ENCODE assay signal across 14 cellular contexts in genomic region chr1:185960377-185961151, GRCh38.
DNase-seq lines count a peak whose midpoint lies in the region; ATAC-seq, FAIRE-seq and TF ChIP-seq lines count a peak whose summit lies in the region.
"Had no signal": no experiment of that assay in that cellular context is flagged by ENCODE, and none has a peak within 500 bp of the region (broad histone marks: within the 10 kb centered on the region; RNA-seq: fewer than 3 reads in every experiment).

No MANE protein-coding gene starts in this region.

- H3K4me1 ChIP-seq in H1 (replicated peaks in 1 of 4; ENCODE audit: control insufficient read depth in 3 of 4, insufficient read depth in 4 of 4, low read length in 3 of 4) (peaks cover 0 to 3% (median 0%) of the 10 kb centered on the region in 4 experiments; a peak in 1 of 7 replicates), suprapubic skin (peaks cover 13% of the 10 kb centered on the region)

- H3K27ac ChIP-seq in H1 (ENCODE audit: low read depth, low read length), result no peak overlapping the region
- H3K27ac ChIP-seq in suprapubic skin, result peak overlapping the region; percentile 11

- H2AK5ac ChIP-seq in H1 (ENCODE audit: low read depth, low read length), result no peak overlapping the region

- no peaks in the 10 kb centered on the region for H3K79me2 ChIP-seq in H1 (ENCODE audit: control insufficient read depth in 1 of 2, insufficient read depth in 2 of 2, low read length in 2 of 2)

- no peak overlapping the region for H2BK120ac ChIP-seq in H1 (replicated peaks; ENCODE audit: low read depth, low read length)

- H2BK5ac ChIP-seq in H1 (ENCODE audit: low read depth, low read length), result no peak overlapping the region

- ATAC-seq in GM18502 (IDR thresholded peaks at IDR 0.05; ENCODE audit: poor library complexity, unreplicated experiment) (no peak), GM18520 (IDR thresholded peaks at IDR 0.05; ENCODE audit: unreplicated experiment) (no peak)
- ATAC-seq: T-helper 17 cell had no signal

- H3K4ac ChIP-seq in H1 (replicated peaks; ENCODE audit: insufficient read length, low read depth, low read length), result no peak overlapping the region

- TF ChIP-seq RAD21 in H1 (IDR thresholded peaks at IDR 0.05 in 1 of 2, conservative IDR thresholded peaks at IDR 0.05 in 1 of 2; ENCODE audit: low read depth in 2 of 2, low read length in 2 of 2), result no peak

- no peaks in the 10 kb centered on the region for H3K79me1 ChIP-seq in H1 (ENCODE audit: low read depth, low read length)

- CTCF ChIA-PET in H1 (lab: Charles Lee; ENCODE audit: partially characterized antibody), result interaction anchor here (0.6 kb wide), 1 partner anchor 139 kb away, joined by 6 read pairs; no protein-coding TSS in a partner anchor

- no peak overlapping the region for H3K56ac ChIP-seq in H1 (replicated peaks; ENCODE audit: insufficient read length, low read depth, low read length)

- H3K9me3 ChIP-seq in H1 (ENCODE audit: insufficient read depth in 2 of 2, low read depth in 1 of 2, low read length in 1 of 2) (no peaks in the 10 kb centered on the region), suprapubic skin (no peaks in the 10 kb centered on the region)

- no peak overlapping the region for H3K4me2 ChIP-seq in H1 (ENCODE audit: insufficient read depth in 1 of 2, low read depth in 2 of 2, low read length in 2 of 2)

- POLR2A ChIA-PET in H1 (lab: Charles Lee; ENCODE audit: partially characterized antibody), result no interaction called here

- H3K18ac ChIP-seq in H1 (ENCODE audit: extremely low read depth, low read length), result no peak overlapping the region

- TF ChIP-seq CTCF in H1 (IDR thresholded peaks at IDR 0.05; ENCODE audit: control extremely low read depth in 1 of 3, insufficient read depth in 1 of 3, low read depth in 1 of 3, low read length in 3 of 3) (no peak), suprapubic skin (IDR thresholded peaks at IDR 0.05) (no peak)

- H4K5ac ChIP-seq in H1 (ENCODE audit: insufficient read length, low read depth, low read length), result no peak overlapping the region

- no peak overlapping the region for H2AFZ ChIP-seq in H1 (ENCODE audit: low read length)

- H3K4me3 ChIP-seq in H1 (ENCODE audit: extremely low read depth in 1 of 4, insufficient read depth in 2 of 4, low read depth in 3 of 4, low read length in 4 of 4), result no peak overlapping the region
- H3K4me3 ChIP-seq in suprapubic skin, result no peak overlapping the region

- H2BK20ac ChIP-seq in H1 (ENCODE audit: low read length), result no peak overlapping the region; the same call in 1 of the 2 replicates

- no peak overlapping the region for H3K9ac ChIP-seq in H1 (replicated peaks in 1 of 4; ENCODE audit: extremely low read depth in 1 of 4, low read depth in 3 of 4, low read length in 3 of 4)

- H3K23ac ChIP-seq in H1 (ENCODE audit: insufficient read length), result no peak overlapping the region

- H4K20me1 ChIP-seq in H1 (replicated peaks in 1 of 2; ENCODE audit: control insufficient read depth in 1 of 2, insufficient read depth in 2 of 2, low read length in 2 of 2), result no peaks in the 10 kb centered on the region

- no peak overlapping the region for H2BK15ac ChIP-seq in H1 (ENCODE audit: low read length)

- TF ChIP-seq POLR2A in H1 (IDR thresholded peaks at IDR 0.05; ENCODE audit: control extremely low read depth in 1 of 2, low read depth in 2 of 2, low read length in 2 of 2), result no peak
- no peak for TF ChIP-seq POLR2A in suprapubic skin (IDR thresholded peaks at IDR 0.05)

- 91% methylated on average over 5 of the region's 5 CpGs; no CpG with 5 or more reads in 1 of the 2 experiments for WGBS in H1 (ENCODE audit: extremely low coverage in 1 of 2, insufficient coverage in 1 of 2, insufficient read length in 1 of 2, insufficient replicate concordance in 2 of 2, low coverage in 1 of 2, low lambda C conversion rate in 2 of 2, missing lambda C conversion rate in 1 of 2), 2 experiments
- WGBS in suprapubic skin, result 53% methylated on average over 5 of the region's 5 CpGs

- no peak for FAIRE-seq in H1 (lab: Jason Lieb, UNC)

- TF ChIP-seq EP300 in H1 (IDR thresholded peaks at IDR 0.05; ENCODE audit: borderline replicate concordance in 1 of 2, low read depth in 2 of 2, low read length in 2 of 2) (no peak), suprapubic skin (IDR thresholded peaks at IDR 0.05) (no peak)

- H3K14ac ChIP-seq in H1 (ENCODE audit: insufficient read length), result no peak overlapping the region

- no peaks in the 10 kb centered on the region; the same call in 1 of the 2 replicates for H3K23me2 ChIP-seq in H1 (ENCODE audit: low read depth, low read length)

- peak overlapping the region; percentile 82 for H4K91ac ChIP-seq in H1 (replicated peaks; ENCODE audit: insufficient read length, low read length)

- no peak overlapping the region for H4K8ac ChIP-seq in H1 (ENCODE audit: extremely low read depth, insufficient read depth, low read length)

- peak in 2 of 3 experiments; percentile 30 to 82 for DNase-seq in NCI-H1417 (lab: John Stamatoyannopoulos, UW)
- DNase-seq in H1 (ENCODE audit: low read depth in 1 of 2, low spot score in 2 of 2), result no peak
- DNase-seq in left kidney (ENCODE audit: low read depth, low spot score), result peak; percentile 68
- peak; percentile 65 to 78 for DNase-seq in suprapubic skin (ENCODE audit: low spot score in 2 of 2)
- DNase-seq in NCI-H2171 treated with DMSO at 0.1 percent for 48 hours (lab: John Stamatoyannopoulos, UW), result no peak
- no peak for DNase-seq in activated CD8-positive, alpha-beta memory T cell treated with anti-CD3 and anti-CD28 coated beads, Interleukin-2, amount 50 U/mL, for 4 hours
- DNase-seq: activated CD4-positive, alpha-beta T cell treated with anti-CD3 and anti-CD28 coated beads, Interleukin-2, amount 50 U/mL, for 1 hour; CD4-positive, alpha-beta memory T cell; central memory CD4-positive, alpha-beta T cell; Karpas-422; naive B cell; T-helper 17 cell had no signal

- no peaks in the 10 kb centered on the region for H3K36me3 ChIP-seq in H1 (ENCODE audit: control insufficient read depth in 2 of 4, insufficient read depth in 4 of 4, low read length in 3 of 4)
- no peaks in the 10 kb centered on the region for H3K36me3 ChIP-seq in suprapubic skin

- H2BK12ac ChIP-seq in H1 (ENCODE audit: low read depth, low read length), result no peak overlapping the region

- H3K27me3 ChIP-seq in H1 (replicated peaks in 1 of 4; ENCODE audit: control insufficient read depth in 3 of 4, extremely low read depth in 1 of 4, insufficient read depth in 3 of 4, low read length in 3 of 4), result no peaks in the 10 kb centered on the region
- no peaks in the 10 kb centered on the region for H3K27me3 ChIP-seq in suprapubic skin

TF ChIP-seq in H1, 55 proteins besides CTCF, POLR2A, EP300 and RAD21:
- TF ChIP-seq BRCA1 (IDR thresholded peaks at IDR 0.05; ENCODE audit: low read depth, low read length), result no peak
- no peak for TF ChIP-seq RXRA (IDR thresholded peaks at IDR 0.05; ENCODE audit: insufficient read depth, low read depth, low read length)
- TF ChIP-seq ZNF274 (IDR thresholded peaks at IDR 0.05; ENCODE audit: borderline replicate concordance, extremely low read depth, low read length), result no peak
- TF ChIP-seq EZH2 (IDR thresholded peaks at IDR 0.05; ENCODE audit: low read depth, low read length, severe bottlenecking), result no peak

Comparison
In these comparisons a context has a peak if more than half of its experiments do, and no peak if none do; other contexts are left out.
1. DNase-seq: peak in NCI-H1417 (2 of 3), left kidney (single experiment) and suprapubic skin (2 of 2); none in H1 (0 of 2), NCI-H2171 treated with DMSO at 0.1 percent for 48 hours (single experiment) and activated CD8-positive, alpha-beta memory T cell treated with anti-CD3 and anti-CD28 coated beads, Interleukin-2, amount 50 U/mL, for 4 hours (single experiment).